ENCODE assay signal across 1 cellular context in the genomic region with DNA sequence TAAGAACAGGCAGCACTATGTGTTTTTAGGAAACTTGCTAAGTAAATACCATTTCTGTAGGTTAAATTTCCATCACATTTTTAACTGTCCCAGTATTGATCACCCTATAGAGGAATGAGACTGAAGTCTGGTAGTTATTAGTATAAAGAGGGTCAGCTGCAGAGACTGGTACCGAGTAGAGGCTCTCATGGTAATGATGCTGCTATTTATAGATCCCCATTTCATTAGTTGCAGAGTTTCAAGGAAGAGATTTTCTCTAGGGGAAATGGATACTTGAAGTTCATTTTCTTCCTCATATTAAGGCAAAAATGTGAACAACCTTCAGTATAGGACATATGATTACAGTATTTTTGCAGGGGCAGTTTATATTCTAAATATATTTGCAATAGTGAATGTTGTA.
TF ChIP-seq lines count a peak whose summit lies in the region.

No MANE protein-coding gene starts in this region.

TF ChIP-seq in GM23338, 12 proteins besides CTCF, POLR2A, EP300 and RAD21 (continued from another document):
- TF ChIP-seq ZNF462 (CRISPR knock-in tag; IDR thresholded peaks at IDR 0.05) (no peak), ZNF114 (CRISPR knock-in tag; IDR thresholded peaks at IDR 0.05) (no peak), STAT1 (IDR thresholded peaks at IDR 0.05; ENCODE audit: unreplicated experiment) (no peak), NANOG (IDR thresholded peaks at IDR 0.05; ENCODE audit: borderline replicate concordance) (no peak), JUNB (IDR thresholded peaks at IDR 0.05; ENCODE audit: unreplicated experiment) (no peak)
- TF ChIP-seq, protein P1, sequence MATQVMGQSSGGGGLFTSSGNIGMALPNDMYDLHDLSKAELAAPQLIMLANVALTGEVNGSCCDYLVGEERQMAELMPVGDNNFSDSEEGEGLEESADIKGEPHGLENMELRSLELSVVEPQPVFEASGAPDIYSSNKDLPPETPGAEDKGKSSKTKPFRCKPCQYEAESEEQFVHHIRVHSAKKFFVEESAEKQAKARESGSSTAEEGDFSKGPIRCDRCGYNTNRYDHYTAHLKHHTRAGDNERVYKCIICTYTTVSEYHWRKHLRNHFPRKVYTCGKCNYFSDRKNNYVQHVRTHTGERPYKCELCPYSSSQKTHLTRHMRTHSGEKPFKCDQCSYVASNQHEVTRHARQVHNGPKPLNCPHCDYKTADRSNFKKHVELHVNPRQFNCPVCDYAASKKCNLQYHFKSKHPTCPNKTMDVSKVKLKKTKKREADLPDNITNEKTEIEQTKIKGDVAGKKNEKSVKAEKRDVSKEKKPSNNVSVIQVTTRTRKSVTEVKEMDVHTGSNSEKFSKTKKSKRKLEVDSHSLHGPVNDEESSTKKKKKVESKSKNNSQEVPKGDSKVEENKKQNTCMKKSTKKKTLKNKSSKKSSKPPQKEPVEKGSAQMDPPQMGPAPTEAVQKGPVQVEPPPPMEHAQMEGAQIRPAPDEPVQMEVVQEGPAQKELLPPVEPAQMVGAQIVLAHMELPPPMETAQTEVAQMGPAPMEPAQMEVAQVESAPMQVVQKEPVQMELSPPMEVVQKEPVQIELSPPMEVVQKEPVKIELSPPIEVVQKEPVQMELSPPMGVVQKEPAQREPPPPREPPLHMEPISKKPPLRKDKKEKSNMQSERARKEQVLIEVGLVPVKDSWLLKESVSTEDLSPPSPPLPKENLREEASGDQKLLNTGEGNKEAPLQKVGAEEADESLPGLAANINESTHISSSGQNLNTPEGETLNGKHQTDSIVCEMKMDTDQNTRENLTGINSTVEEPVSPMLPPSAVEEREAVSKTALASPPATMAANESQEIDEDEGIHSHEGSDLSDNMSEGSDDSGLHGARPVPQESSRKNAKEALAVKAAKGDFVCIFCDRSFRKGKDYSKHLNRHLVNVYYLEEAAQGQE (IDR thresholded peaks at IDR 0.05; ENCODE audit: unreplicated experiment), result no peak
- TF ChIP-seq, protein P2, sequence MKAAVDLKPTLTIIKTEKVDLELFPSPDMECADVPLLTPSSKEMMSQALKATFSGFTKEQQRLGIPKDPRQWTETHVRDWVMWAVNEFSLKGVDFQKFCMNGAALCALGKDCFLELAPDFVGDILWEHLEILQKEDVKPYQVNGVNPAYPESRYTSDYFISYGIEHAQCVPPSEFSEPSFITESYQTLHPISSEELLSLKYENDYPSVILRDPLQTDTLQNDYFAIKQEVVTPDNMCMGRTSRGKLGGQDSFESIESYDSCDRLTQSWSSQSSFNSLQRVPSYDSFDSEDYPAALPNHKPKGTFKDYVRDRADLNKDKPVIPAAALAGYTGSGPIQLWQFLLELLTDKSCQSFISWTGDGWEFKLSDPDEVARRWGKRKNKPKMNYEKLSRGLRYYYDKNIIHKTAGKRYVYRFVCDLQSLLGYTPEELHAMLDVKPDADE (IDR thresholded peaks at IDR 0.05), result no peak
